Comparison of ENCODE assay signal across 21 cellular contexts in genomic region chr12:70657621-70658286, GRCh38. TPM values are rescaled to one million over a fixed set of nuclear protein-coding genes. Genes with fewer than 3 reads are reported as not detected.
A peak's percentile ranks its signal among the peaks of the same experiment; 100 is the strongest.
DNase-seq lines count a peak whose midpoint lies in the region; ATAC-seq, FAIRE-seq and TF ChIP-seq lines count a peak whose summit lies in the region.
"Had no signal": no experiment of that assay in that cellular context is flagged by ENCODE, and none has a peak within 500 bp of the region (broad histone marks: within the 10 kb centered on the region; RNA-seq: fewer than 3 reads in every experiment).

No MANE protein-coding gene starts in this region.

- DNase-seq in Calu3 (no peak), neural progenitor cell (ENCODE audit: low spot score) (no peak), AG08396 (ENCODE audit: low spot score) (no peak), small intestine (no peak)
- DNase-seq in effector CD4-positive, alpha-beta T cell = no peak
- DNase-seq: 8988T; ACHN; C1 segment of cervical spinal cord; CD4-positive, alpha-beta memory T cell; COR-L47; DMS153; DND-41; H7; HCEC 1CT had no signal

- peak overlapping the region; percentile 2 for H3K4me3 ChIP-seq in Loucy (ENCODE audit: low read length, poor library complexity, severe bottlenecking)
- no peak overlapping the region for H3K4me3 ChIP-seq in neural progenitor cell
- H3K4me3 ChIP-seq in small intestine (ENCODE audit: low read depth in 1 of 2, low read length in 2 of 2) = no peak overlapping the region
- H3K4me3 ChIP-seq: A549 had no signal

- peaks cover 26% of the 10 kb centered on the region for H3K4me1 Mint-ChIP-seq in Calu3 (ENCODE audit: low read depth, unreplicated experiment)
- no peaks in the 10 kb centered on the region for H3K4me1 Mint-ChIP-seq in neural progenitor cell

- H3K79me2 ChIP-seq in Loucy (ENCODE audit: insufficient read depth, low read length) (peaks cover 6% of the 10 kb centered on the region; the same call in 1 of the 2 replicates), neural progenitor cell (ENCODE audit: low read depth) (no peaks in the 10 kb centered on the region)

- no peak for FAIRE-seq in small intestine (lab: Jason Lieb, UNC)
- FAIRE-seq: A549, G401.6, GM19239, H1 had no signal

- H3K27me3 ChIP-seq in Loucy (ENCODE audit: insufficient read depth, low read length, poor library complexity, severe bottlenecking) (no peaks in the 10 kb centered on the region), neural progenitor cell (no peaks in the 10 kb centered on the region), small intestine (ENCODE audit: control insufficient read depth in 2 of 2, insufficient read depth in 2 of 2, low read length in 2 of 2) (no peaks in the 10 kb centered on the region)

- H3K4me3 Mint-ChIP-seq in Calu3 (ENCODE audit: low read depth, unreplicated experiment) (no peak overlapping the region), neural progenitor cell (no peak overlapping the region)
- H3K4me3 Mint-ChIP-seq: CD4-positive, alpha-beta memory T cell had no signal

- H3K36me3 Mint-ChIP-seq in Calu3 (ENCODE audit: insufficient read depth, unreplicated experiment) = peaks cover 33% of the 10 kb centered on the region
- H3K36me3 Mint-ChIP-seq in neural progenitor cell = no peaks in the 10 kb centered on the region
- H3K36me3 Mint-ChIP-seq: CD4-positive, alpha-beta memory T cell had no signal

- 71 to 82% (median 78%) methylated on average over 4 of the region's 4 CpGs for WGBS in small intestine, 3 donors

- H2AFZ ChIP-seq in Loucy (ENCODE audit: low read length) (peak overlapping the region; percentile 31; the same call in 1 of the 2 replicates), neural progenitor cell (replicated peaks) (peak overlapping the region; percentile 66)

- CTCF ChIA-PET in Calu3 (lab: Charles Lee) = no interaction called here

- H3K4me2 ChIP-seq in Loucy (ENCODE audit: low read depth, low read length, poor library complexity, severe bottlenecking) = peak overlapping the region; percentile 38
- H3K4me2 ChIP-seq in neural progenitor cell = no peak overlapping the region
- H3K4me2 ChIP-seq: A549 had no signal

- no peak for ATAC-seq in GM21528 (IDR thresholded peaks at IDR 0.05; ENCODE audit: low FRiP score, unreplicated experiment)
- ATAC-seq: A549 had no signal

- H3F3A ChIP-seq in Loucy (ENCODE audit: low read depth) (no peaks in the 10 kb centered on the region), neural progenitor cell (ENCODE audit: low read depth) (no peaks in the 10 kb centered on the region)

- no peaks in the 10 kb centered on the region for H3K9me3 ChIP-seq in Loucy (ENCODE audit: insufficient read depth, low read depth, low read length)
- H3K9me3 ChIP-seq in neural progenitor cell (ENCODE audit: low read depth) = no peaks in the 10 kb centered on the region
- no peaks in the 10 kb centered on the region for H3K9me3 ChIP-seq in small intestine (ENCODE audit: control insufficient read depth, low read depth)
- H3K9me3 ChIP-seq: A549 had no signal

- H3K4me1 ChIP-seq in Loucy (ENCODE audit: insufficient read depth, low read length, poor library complexity, severe bottlenecking) = peaks cover 68% of the 10 kb centered on the region
- H3K4me1 ChIP-seq in neural progenitor cell = no peaks in the 10 kb centered on the region
- H3K4me1 ChIP-seq in small intestine (ENCODE audit: control insufficient read depth in 2 of 2, insufficient read depth in 1 of 2, low read depth in 1 of 2, low read length in 1 of 2) = no peaks in the 10 kb centered on the region

- H4K20me1 ChIP-seq in Loucy (ENCODE audit: insufficient read depth, low read length, poor library complexity, severe bottlenecking) (no peaks in the 10 kb centered on the region), neural progenitor cell (ENCODE audit: low read depth) (no peaks in the 10 kb centered on the region)

- H3K9me2 ChIP-seq in Loucy (replicated peaks; ENCODE audit: low read depth, low read length) = no peaks in the 10 kb centered on the region

- H3K9me3 Mint-ChIP-seq in Calu3 (ENCODE audit: low read depth, unreplicated experiment) (no peaks in the 10 kb centered on the region), neural progenitor cell (peaks cover 3% of the 10 kb centered on the region)
- H3K9me3 Mint-ChIP-seq: CD4-positive, alpha-beta memory T cell had no signal

- no TSS peak for BruUV-seq in Calu3 (replicated peaks; lab: Mats Ljungman, UMichigan)

- no peaks in the 10 kb centered on the region for H3K36me3 ChIP-seq in Loucy (ENCODE audit: insufficient read depth, low read length)
- H3K36me3 ChIP-seq in neural progenitor cell = no peaks in the 10 kb centered on the region
- H3K36me3 ChIP-seq in small intestine (ENCODE audit: control insufficient read depth in 2 of 2, insufficient read depth in 2 of 2, low read length in 2 of 2) = no peaks in the 10 kb centered on the region

- peak overlapping the region; percentile 46 for H3K9ac ChIP-seq in Loucy (ENCODE audit: low read depth, low read length, poor library complexity, severe bottlenecking)
- no peak overlapping the region for H3K9ac ChIP-seq in neural progenitor cell

- H3K27ac ChIP-seq in cingulate gyrus (ENCODE audit: low read depth, low read length) (peak overlapping the region; percentile 12), neural progenitor cell (no peak overlapping the region), small intestine (ENCODE audit: low read depth in 1 of 2, low read length in 1 of 2) (no peak overlapping the region)
- H3K27ac ChIP-seq: A549 had no signal

- TF ChIP-seq CTCF in Calu3 (IDR thresholded peaks at IDR 0.05; ENCODE audit: unreplicated experiment) = no peak
- TF ChIP-seq CTCF in Loucy (conservative IDR thresholded peaks at IDR 0.05; ENCODE audit: low read length) = no peak
- no peak for TF ChIP-seq CTCF in neural progenitor cell (IDR thresholded peaks at IDR 0.05)

- peak overlapping the region; percentile 13 for H3K27ac Mint-ChIP-seq in Calu3 (ENCODE audit: unreplicated experiment)
- H3K27ac Mint-ChIP-seq in neural progenitor cell = no peak overlapping the region
- H3K27ac Mint-ChIP-seq: CD4-positive, alpha-beta memory T cell had no signal

- intact Hi-C loops in Calu3 (cut with micrococcal nuclease; ENCODE audit: unreplicated experiment) = no loop called here

- no peaks in the 10 kb centered on the region for H3K27me3 Mint-ChIP-seq in Calu3 (ENCODE audit: unreplicated experiment)
- H3K27me3 Mint-ChIP-seq in neural progenitor cell (ENCODE audit: insufficient read depth, low read depth) = no peaks in the 10 kb centered on the region

RNA-seq across cellular contexts. Expression of gene PTPRB, which starts 20.5 kb away (rescaled TPM):
- total RNA-seq in Calu3 (2022) (43.2 and 44.5 TPM in 2 replicates), neural progenitor cell (ENCODE audit: low replicate concordance) (0.06 TPM in 1 of 2 replicates, not detected in the other)
- 10 to 100 TPM in 1 of 3 donors, 1 to 10 TPM in 2; 1.8 to 24.4 (median 1.9) TPM for polyA plus RNA-seq in small intestine
- total RNA-seq: CD4-positive, alpha-beta memory T cell had no signal
- polyA plus RNA-seq: CD4-positive, alpha-beta memory T cell had no signal

Comparison
In these comparisons a context has a peak if more than half of its experiments do, and no peak if none do; other contexts are left out.
1. RNA of gene PTPRB, which starts 20.5 kb away (total RNA-seq): 43.2 to 44.5 TPM in Calu3; 0.06 TPM in neural progenitor cell; every median in the first group is over 10 times any median in the second.